In genomic region chr12:108784270-108784669, GRCh38 we compare ENCODE assay signal across 11 cellular contexts. TPM values are rescaled to one million over a fixed set of nuclear protein-coding genes. Genes with fewer than 3 reads are reported as not detected.
DNase-seq lines count a peak whose midpoint lies in the region; ATAC-seq and TF ChIP-seq lines count a peak whose summit lies in the region.
"Had no signal": no experiment of that assay in that cellular context is flagged by ENCODE, and none has a peak within 500 bp of the region (broad histone marks: within the 10 kb centered on the region; RNA-seq: fewer than 3 reads in every experiment).

No MANE protein-coding gene starts in this region.

- H3K79me2 ChIP-seq in osteoblast (ENCODE audit: insufficient read depth, low read length), result peaks cover 45% of the 10 kb centered on the region

- H3K4me1 ChIP-seq in ectodermal cell (ENCODE audit: control insufficient read depth, insufficient read depth, low read length), result peaks cover 13% of the 10 kb centered on the region
- peaks cover 8% of the 10 kb centered on the region for H3K4me1 ChIP-seq in osteoblast (ENCODE audit: insufficient read depth, low read length)

- peaks cover 4% of the 10 kb centered on the region; the same call in 1 of the 2 replicates for H3K36me3 ChIP-seq in H7 (replicated peaks; ENCODE audit: control insufficient read depth, insufficient read depth, low read length)
- peaks cover 5% of the 10 kb centered on the region for H3K36me3 ChIP-seq in ectodermal cell (ENCODE audit: control insufficient read depth, insufficient read depth, low read length)
- H3K36me3 ChIP-seq in osteoblast (ENCODE audit: insufficient read depth, low read length), result peaks cover 67% of the 10 kb centered on the region

- H3K27me3 ChIP-seq in H7 (ENCODE audit: control insufficient read depth, insufficient read depth, low read length) (no peaks in the 10 kb centered on the region), ectodermal cell (ENCODE audit: control insufficient read depth, insufficient read depth, low read length, poor library complexity, severe bottlenecking) (no peaks in the 10 kb centered on the region), osteoblast (ENCODE audit: insufficient read depth, low read length) (no peaks in the 10 kb centered on the region)

- peak overlapping the region; percentile 40 for H3K27ac ChIP-seq in ectodermal cell (ENCODE audit: insufficient read depth, low read depth, low read length, poor library complexity, severe bottlenecking)
- no peak overlapping the region for H3K27ac ChIP-seq in osteoblast (ENCODE audit: low read depth, low read length)

- H3K4me2 ChIP-seq in osteoblast (ENCODE audit: insufficient read depth, low read length), result no peak overlapping the region

- H3K4me3 ChIP-seq in H7 (ENCODE audit: insufficient read depth, low read depth, low read length), result no peak overlapping the region
- no peak overlapping the region for H3K4me3 ChIP-seq in ectodermal cell (ENCODE audit: insufficient read depth, low read depth, low read length)
- H3K4me3 ChIP-seq in osteoblast (ENCODE audit: insufficient read depth, low read length), result no peak overlapping the region

- peak overlapping the region in 2 of 3 experiments; percentile 33 to 38 for H3K27ac Mint-ChIP-seq in nephron
- H3K27ac Mint-ChIP-seq: B cell had no signal

- TF ChIP-seq CTCF in nephron (IDR thresholded peaks at IDR 0.05; ENCODE audit: unreplicated experiment in 3 of 3) (no peak), osteoblast (IDR thresholded peaks at IDR 0.05; ENCODE audit: extremely low read depth, low read depth, low read length) (no peak)

- 22 to 27% methylated on average over 6 of the region's 6 CpGs for WGBS in ectodermal cell, 2 experiments

- no peaks in the 10 kb centered on the region for H3K27me3 Mint-ChIP-seq in nephron (ENCODE audit: low read depth)
- H3K27me3 Mint-ChIP-seq: B cell had no signal

- no peaks in the 10 kb centered on the region for H3K9me3 Mint-ChIP-seq in nephron

- H3K4me3 Mint-ChIP-seq in nephron, result no peak overlapping the region
- H3K4me3 Mint-ChIP-seq: B cell had no signal

- DNase-seq in H7, result peak; percentile 55
- DNase-seq in NCI-H2107 (lab: John Stamatoyannopoulos, UW), result peak; percentile 71
- DNase-seq in NAMALWA (ENCODE audit: low spot score), result no peak
- no peak for DNase-seq in osteoblast (ENCODE audit: insufficient read length, low spot score, missing footprints)
- DNase-seq in glomerular visceral epithelial cell (ENCODE audit: extremely low spot score), result no peak
- DNase-seq: activated CD4-positive, alpha-beta T cell treated with anti-CD3 and anti-CD28 coated beads, Interleukin-2, amount 50 U/mL, for 48 hours; activated effector memory CD4-positive, alpha-beta T cell treated with Interleukin-2 at 50 U/mL for 16 hours had no signal

- peaks cover 67% of the 10 kb centered on the region for H4K20me1 ChIP-seq in osteoblast (ENCODE audit: insufficient read depth, low read length)

- H3K4me1 Mint-ChIP-seq in nephron, result peaks cover 46% of the 10 kb centered on the region
- H3K4me1 Mint-ChIP-seq: B cell had no signal

- no peaks in the 10 kb centered on the region for H3K9me3 ChIP-seq in ectodermal cell (ENCODE audit: control insufficient read depth, low read length)
- H3K9me3 ChIP-seq in osteoblast (ENCODE audit: low read depth, low read length), result no peaks in the 10 kb centered on the region

- H2AFZ ChIP-seq in osteoblast (ENCODE audit: low read length), result no peak overlapping the region

- H3K36me3 Mint-ChIP-seq in nephron (ENCODE audit: low read depth), result peaks cover 42% of the 10 kb centered on the region

- ATAC-seq in GM18873 (IDR thresholded peaks at IDR 0.05; ENCODE audit: low FRiP score, unreplicated experiment), result no peak

RNA-seq across cellular contexts. Expression of gene CORO1C, which starts 53.0 kb away (rescaled TPM):
- 52.2 and 55.5 TPM in 2 replicates for total RNA-seq in H7 (2014; rRNA removed; shearing (Covaris generic))
- polyA plus RNA-seq in ectodermal cell (2013, experiment 1 of 4), result 155 TPM
- polyA plus RNA-seq in ectodermal cell (2013, experiment 2 of 4), result 161 TPM
- polyA plus RNA-seq in ectodermal cell (2013, experiment 3 of 4), result 97.1 TPM
- polyA plus RNA-seq in ectodermal cell (2013, experiment 4 of 4), result 109 TPM
- total RNA-seq in osteoblast, result 228 and 261 TPM in 2 replicates

Comparison
In these comparisons a context has a peak if more than half of its experiments do, and no peak if none do; other contexts are left out.
1. DNase-seq: peak in H7 (single experiment) and NCI-H2107 (single experiment); none in NAMALWA (single experiment), osteoblast (single experiment) and glomerular visceral epithelial cell (single experiment).